12 cellular contexts compared by ENCODE assay signal in the genomic region with DNA sequence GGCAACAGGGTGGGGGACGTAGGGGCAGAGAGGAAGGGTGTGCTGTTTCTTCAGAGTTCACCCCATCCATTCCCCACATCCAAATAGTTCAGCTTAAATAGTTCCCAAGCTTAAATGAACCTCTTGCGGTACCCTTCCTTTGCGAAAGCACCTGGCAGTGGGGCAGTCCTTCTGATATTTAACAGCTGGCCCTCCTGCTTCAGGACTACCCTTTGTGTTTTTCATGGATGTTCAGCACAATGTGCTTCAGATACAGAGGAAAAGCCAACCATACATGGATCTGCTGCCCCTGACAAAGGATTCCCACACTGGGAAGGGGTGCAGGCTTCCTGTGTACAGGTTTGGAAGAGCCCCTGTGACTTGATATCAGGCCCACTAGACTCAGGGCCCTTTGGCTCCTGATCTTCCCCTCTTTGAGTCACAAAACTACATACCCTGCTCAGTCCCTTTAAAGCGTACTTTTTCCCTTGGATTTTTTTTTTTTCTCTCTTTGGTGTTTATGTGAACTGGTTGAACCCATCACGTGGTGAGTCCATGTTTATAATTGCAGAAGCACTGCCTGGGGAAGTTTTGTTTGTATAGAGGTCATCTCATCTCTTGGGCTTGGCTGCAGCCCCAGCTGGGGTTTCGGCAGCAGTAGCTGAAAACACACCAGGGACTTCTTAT. TPM values are rescaled to one million over a fixed set of nuclear protein-coding genes. Genes with fewer than 3 reads are reported as not detected.
DNase-seq lines count a peak whose midpoint lies in the region; ATAC-seq and TF ChIP-seq lines count a peak whose summit lies in the region.
"Had no signal": no experiment of that assay in that cellular context is flagged by ENCODE, and none has a peak within 500 bp of the region (broad histone marks: within the 10 kb centered on the region; RNA-seq: fewer than 3 reads in every experiment).

No MANE protein-coding gene starts in this region.

- no peaks in the 10 kb centered on the region for H3K4me1 Mint-ChIP-seq in activated CD8-positive, alpha-beta T cell treated with anti-CD3 and anti-CD28 coated beads for 36 hours (ENCODE audit: low read depth)
- H3K4me1 Mint-ChIP-seq: activated naive CD8-positive, alpha-beta T cell treated with anti-CD3 and anti-CD28 coated beads, Interleukin-2, amount 50 U/mL, for 24 hours had no signal

- POLR2A ChIA-PET in activated CD8-positive, alpha-beta T cell treated with anti-CD3 and anti-CD28 coated beads for 36 hours (lab: Charles Lee), result no interaction called here

- H3K4me1 ChIP-seq in mucosa of rectum (ENCODE audit: control insufficient read depth in 2 of 2, insufficient read depth in 2 of 2, low read length in 2 of 2), result peaks cover 0 to 7% of the 10 kb centered on the region in 2 donors
- H3K4me1 ChIP-seq in uterus, result no peaks in the 10 kb centered on the region

- H3K27me3 ChIP-seq in mucosa of rectum (ENCODE audit: control insufficient read depth in 2 of 2, insufficient read depth in 2 of 2, low read length in 2 of 2), result no peaks in the 10 kb centered on the region
- H3K27me3 ChIP-seq in uterus, result no peaks in the 10 kb centered on the region

- H3K9me3 Mint-ChIP-seq in activated CD8-positive, alpha-beta T cell treated with anti-CD3 and anti-CD28 coated beads for 36 hours, result no peaks in the 10 kb centered on the region
- H3K9me3 Mint-ChIP-seq: activated naive CD8-positive, alpha-beta T cell treated with anti-CD3 and anti-CD28 coated beads, Interleukin-2, amount 50 U/mL, for 24 hours; natural killer cell treated with Interleukin-12 subunit alpha and Interleukin-12 subunit beta and Interleukin-15 and Interleukin-18, amount 100 ng/mL, for 72 hours had no signal

- H3K9me3 ChIP-seq in mucosa of rectum (ENCODE audit: control insufficient read depth in 2 of 2, low read length in 2 of 2) (no peaks in the 10 kb centered on the region), uterus (no peaks in the 10 kb centered on the region)

- no peak overlapping the region for H3K27ac Mint-ChIP-seq in activated CD8-positive, alpha-beta T cell treated with anti-CD3 and anti-CD28 coated beads for 36 hours
- H3K27ac Mint-ChIP-seq: activated naive CD8-positive, alpha-beta T cell treated with anti-CD3 and anti-CD28 coated beads, Interleukin-2, amount 50 U/mL, for 24 hours; natural killer cell treated with Interleukin-12 subunit alpha and Interleukin-12 subunit beta and Interleukin-15 and Interleukin-18, amount 100 ng/mL, for 72 hours had no signal

- no peak for TF ChIP-seq CTCF in fibroblast of mammary gland (conservative IDR thresholded peaks at IDR 0.05; ENCODE audit: control insufficient read depth, insufficient read depth, low read depth, low read length)
- TF ChIP-seq CTCF in uterus (IDR thresholded peaks at IDR 0.05), result no peak
- TF ChIP-seq CTCF in activated CD8-positive, alpha-beta T cell treated with anti-CD3 and anti-CD28 coated beads for 36 hours (IDR thresholded peaks at IDR 0.05), result no peak

- DNase-seq in NCI-H510A treated with DMSO at 0.1 percent for 48 hours (lab: John Stamatoyannopoulos, UW), result peak; percentile 72
- DNase-seq in fibroblast of mammary gland (ENCODE audit: low read depth), result peak; percentile 59
- peak in 1 of 2 donors; percentile 42 for DNase-seq in uterus
- no peak for DNase-seq in NCI-H1048 (lab: John Stamatoyannopoulos, UW)
- DNase-seq in activated CD8-positive, alpha-beta T cell treated with anti-CD3 and anti-CD28 coated beads for 36 hours, result no peak
- DNase-seq: activated naive CD8-positive, alpha-beta T cell treated with anti-CD3 and anti-CD28 coated beads, Interleukin-2, amount 50 U/mL, for 24 hours; dorsolateral prefrontal cortex; NCI-H2107 had no signal

- H3K4me3 ChIP-seq in fibroblast of mammary gland (ENCODE audit: control insufficient read depth, low read depth, low read length), result no peak overlapping the region
- H3K4me3 ChIP-seq in mucosa of rectum (ENCODE audit: low read length in 2 of 2), result no peak overlapping the region
- H3K4me3 ChIP-seq in uterus, result no peak overlapping the region
- H3K4me3 ChIP-seq: dorsolateral prefrontal cortex had no signal

- no peak for TF ChIP-seq POLR2A in uterus (IDR thresholded peaks at IDR 0.05)

- no peak overlapping the region for H3K4me3 Mint-ChIP-seq in activated CD8-positive, alpha-beta T cell treated with anti-CD3 and anti-CD28 coated beads for 36 hours
- H3K4me3 Mint-ChIP-seq: activated naive CD8-positive, alpha-beta T cell treated with anti-CD3 and anti-CD28 coated beads, Interleukin-2, amount 50 U/mL, for 24 hours; natural killer cell treated with Interleukin-12 subunit alpha and Interleukin-12 subunit beta and Interleukin-15 and Interleukin-18, amount 100 ng/mL, for 72 hours had no signal

- no peak for ATAC-seq in GM18867 (IDR thresholded peaks at IDR 0.05; ENCODE audit: unreplicated experiment)
- no peak for ATAC-seq in activated CD8-positive, alpha-beta T cell treated with anti-CD3 and anti-CD28 coated beads for 36 hours
- ATAC-seq: activated naive CD8-positive, alpha-beta T cell treated with anti-CD3 and anti-CD28 coated beads, Interleukin-2, amount 50 U/mL, for 24 hours; natural killer cell treated with Interleukin-12 subunit alpha and Interleukin-12 subunit beta and Interleukin-15 and Interleukin-18, amount 100 ng/mL, for 72 hours had no signal

- no peaks in the 10 kb centered on the region for H3K36me3 Mint-ChIP-seq in activated CD8-positive, alpha-beta T cell treated with anti-CD3 and anti-CD28 coated beads for 36 hours (ENCODE audit: low read depth)
- H3K36me3 Mint-ChIP-seq: natural killer cell treated with Interleukin-12 subunit alpha and Interleukin-12 subunit beta and Interleukin-15 and Interleukin-18, amount 100 ng/mL, for 72 hours had no signal

- peaks cover 3% of the 10 kb centered on the region for H3K27me3 Mint-ChIP-seq in activated CD8-positive, alpha-beta T cell treated with anti-CD3 and anti-CD28 coated beads for 36 hours

- no peaks in the 10 kb centered on the region for H3K36me3 ChIP-seq in mucosa of rectum (ENCODE audit: control insufficient read depth in 2 of 2, insufficient read depth in 2 of 2, low read length in 2 of 2)
- H3K36me3 ChIP-seq in uterus, result no peaks in the 10 kb centered on the region

- peak overlapping the region; percentile 64 to 67 for H3K27ac ChIP-seq in mucosa of rectum (ENCODE audit: low read depth in 2 of 2, low read length in 2 of 2)
- peak overlapping the region; percentile 42 to 68 for H3K27ac ChIP-seq in uterus
- H3K27ac ChIP-seq: RWPE1 had no signal

- intact Hi-C loops in uterus (cut with DNase I; ENCODE audit: low total_unique reads), result no loop called here
- intact Hi-C loops in activated CD8-positive, alpha-beta T cell treated with anti-CD3 and anti-CD28 coated beads for 36 hours (cut with micrococcal nuclease), result no loop called here

- no peak overlapping the region for H3K9ac ChIP-seq in mucosa of rectum (ENCODE audit: low read depth in 1 of 2, low read length in 2 of 2)

- CTCF ChIA-PET in activated CD8-positive, alpha-beta T cell treated with anti-CD3 and anti-CD28 coated beads for 36 hours (lab: Charles Lee), result no interaction called here

RNA-seq across cellular contexts. Expression of a gene that starts 45.3 kb away (rescaled TPM):
- total RNA-seq in uterus, result 1,000 to 10,000 TPM in 1 of 4 donors, 100 to 1,000 TPM in 3; 480 to 2,812 (median 618) TPM
- total RNA-seq in activated CD8-positive, alpha-beta T cell treated with anti-CD3 and anti-CD28 coated beads for 36 hours, result not detected

Comparison
In these comparisons a context has a peak if more than half of its experiments do, and no peak if none do; other contexts are left out.
1. DNase-seq: peak in NCI-H510A treated with DMSO at 0.1 percent for 48 hours (single experiment) and fibroblast of mammary gland (single experiment); none in NCI-H1048 (single experiment) and activated CD8-positive, alpha-beta T cell treated with anti-CD3 and anti-CD28 coated beads for 36 hours (single experiment).
2. RNA of a gene that starts 45.3 kb away (total RNA-seq): 480 to 2,812 TPM in uterus; not detected in activated CD8-positive, alpha-beta T cell treated with anti-CD3 and anti-CD28 coated beads for 36 hours; every median in the first group is over 100 times any median in the second.